ENCODE assay signal across 1 cellular context in genomic region chr9:26172301-26172700, GRCh38.
TF ChIP-seq lines count a peak whose summit lies in the region.

No MANE protein-coding gene starts in this region.

TF ChIP-seq in GM23338, 12 proteins besides CTCF, POLR2A, EP300 and RAD21:
- TF ChIP-seq ZNF462 (CRISPR knock-in tag; IDR thresholded peaks at IDR 0.05) (no peak), STAT1 (IDR thresholded peaks at IDR 0.05; ENCODE audit: unreplicated experiment) (no peak), POLR2AphosphoS5 (IDR thresholded peaks at IDR 0.05; ENCODE audit: low read depth) (no peak), JUNB (IDR thresholded peaks at IDR 0.05; ENCODE audit: unreplicated experiment) (no peak), EZH2 (IDR thresholded peaks at IDR 0.05; ENCODE audit: low read depth, unreplicated experiment) (no peak), ZNF114 (CRISPR knock-in tag; IDR thresholded peaks at IDR 0.05) (no peak), NANOG (IDR thresholded peaks at IDR 0.05; ENCODE audit: borderline replicate concordance) (no peak), ZNF331 (CRISPR knock-in tag; IDR thresholded peaks at IDR 0.05; ENCODE audit: low read depth) (no peak), EZH2phosphoT487 (IDR thresholded peaks at IDR 0.05; ENCODE audit: unreplicated experiment) (no peak), ETS1 (IDR thresholded peaks at IDR 0.05) (no peak), CREB1 (CRISPR knock-in tag; IDR thresholded peaks at IDR 0.05; ENCODE audit: low read depth) (no peak), REST (IDR thresholded peaks at IDR 0.05; ENCODE audit: unreplicated experiment) (no peak)
